In the genomic region with DNA sequence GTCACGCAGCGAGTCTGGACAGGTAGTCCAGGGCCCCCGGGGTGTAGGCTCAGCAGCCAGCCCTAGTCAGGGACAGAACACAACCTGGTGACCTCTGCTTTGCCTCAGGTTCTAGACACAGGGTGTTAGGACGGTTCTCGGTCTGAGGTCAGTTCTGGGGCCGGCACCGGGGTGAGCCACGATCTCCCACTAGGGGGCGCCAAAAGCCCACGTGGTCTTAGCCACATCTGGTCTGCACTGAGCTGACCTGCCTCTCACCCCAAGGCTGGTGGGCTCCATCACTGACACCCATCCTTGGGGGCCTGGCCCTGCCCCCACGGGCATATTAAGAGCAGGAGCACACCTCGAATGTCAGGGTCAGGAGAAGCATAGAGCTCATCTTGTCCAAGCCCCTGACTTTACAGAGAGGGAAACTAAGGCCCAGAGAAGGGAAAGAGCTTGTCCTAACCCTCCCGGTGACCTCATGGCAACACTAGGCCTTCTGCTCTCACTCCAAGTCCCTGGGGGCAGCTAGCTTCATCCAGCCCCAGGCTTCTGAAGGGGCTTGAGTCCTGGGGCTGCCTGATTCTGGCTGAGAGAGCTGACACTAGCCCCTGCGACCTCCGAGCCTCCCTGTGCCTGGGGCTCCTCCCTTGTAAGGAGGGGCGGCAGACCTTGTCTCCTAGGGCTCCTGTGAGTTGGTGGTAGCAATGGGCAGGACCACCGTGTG, we compare ENCODE assay signal across 8 cellular contexts.
DNase-seq lines count a peak whose midpoint lies in the region; ATAC-seq lines count a peak whose summit lies in the region.

No MANE protein-coding gene starts in this region.

- no peaks in the 10 kb centered on the region for H3K9me3 Mint-ChIP-seq in memory B cell

- H3K27me3 Mint-ChIP-seq in memory B cell = no peaks in the 10 kb centered on the region

- H3K4me3 Mint-ChIP-seq in memory B cell = no peak overlapping the region

- ATAC-seq in HG02981 (IDR thresholded peaks at IDR 0.05; ENCODE audit: unreplicated experiment) (peak; percentile 68), memory B cell (ENCODE audit: low read depth) (peak; percentile 92)

- peaks cover 4% of the 10 kb centered on the region for H3K4me1 Mint-ChIP-seq in memory B cell

- H3K27ac Mint-ChIP-seq in memory B cell = no peak overlapping the region

- no peaks in the 10 kb centered on the region for H3K36me3 Mint-ChIP-seq in memory B cell

- DNase-seq in DMS79 treated with DMSO at 0.1 percent for 48 hours (lab: John Stamatoyannopoulos, UW) (peak; percentile 3), DMS79 (lab: John Stamatoyannopoulos, UW) (no peak), NCI-H748 treated with DMSO at 0.1 percent for 48 hours (lab: John Stamatoyannopoulos, UW) (peak; percentile 37), ecto neural progenitor cell (ENCODE audit: low spot score) (peak; percentile 95), memory B cell (ENCODE audit: low spot score in 2 of 2) (peak; percentile 81 to 91)
- peak; percentile 89 to 92 for DNase-seq in activated CD4-positive, alpha-beta T cell treated with anti-CD3 and anti-CD28 coated beads, Interleukin-2, amount 50 U/mL, for 48 hours
- peak; percentile 78 to 85 for DNase-seq in stimulated activated CD8-positive, alpha-beta memory T cell treated with anti-CD3 and anti-CD28 coated beads, Interleukin-2, amount 100 ng/mL, for 48 hours (ENCODE audit: low read depth in 2 of 2)
